Comparison of ENCODE assay signal across 8 cellular contexts in genomic region chr2:213284105-213285090, GRCh38. TPM values are rescaled to one million over a fixed set of nuclear protein-coding genes. Genes with fewer than 3 reads are reported as not detected.
DNase-seq lines count a peak whose midpoint lies in the region; ATAC-seq and TF ChIP-seq lines count a peak whose summit lies in the region.

TSS of gene SPAG16 (plus strand) at chr2:213284464.

- H4K20me1 ChIP-seq in GM23338 (replicated peaks; ENCODE audit: insufficient read depth) = no peaks in the 10 kb centered on the region

- H3K4me1 ChIP-seq in GM23338 (ENCODE audit: insufficient read depth) (peaks cover 13% of the 10 kb centered on the region), thoracic aorta (ENCODE audit: control insufficient read depth in 1 of 2, low read depth in 2 of 2) (peaks cover 7 to 40% of the 10 kb centered on the region in 2 donors)

- H3K27ac Mint-ChIP-seq in GM23338 (peak within 1 kb of the TSS; percentile 97), osteocyte (ENCODE audit: unreplicated experiment) (peak within 1 kb of the TSS; percentile 90)

- no peaks in the 10 kb centered on the region for H3K9me2 ChIP-seq in GM23338 (ENCODE audit: insufficient read depth)

- H3K4me3 ChIP-seq in GM23338 (peak within 1 kb of the TSS; percentile 67), thoracic aorta (peak within 1 kb of the TSS; percentile 95)

- H3K79me2 ChIP-seq in GM23338 (replicated peaks; ENCODE audit: insufficient read depth) = peaks cover 4% of the 10 kb centered on the region

- H3K36me3 ChIP-seq in GM23338 (ENCODE audit: insufficient read depth) = no peaks in the 10 kb centered on the region
- no peaks in the 10 kb centered on the region for H3K36me3 ChIP-seq in thoracic aorta

- no peaks in the 10 kb centered on the region for H3K9me3 ChIP-seq in thoracic aorta

- H2AFZ ChIP-seq in GM23338 = peak within 1 kb of the TSS; percentile 74; the same call in 1 of the 2 replicates

- H3F3A ChIP-seq in GM23338 (replicated peaks; ENCODE audit: low read depth) = no peaks in the 10 kb centered on the region

- intact Hi-C loops in Right ventricle myocardium inferior (cut with DNase I) = no loop called here

- H3K27me3 ChIP-seq in GM23338 (ENCODE audit: insufficient read depth) (no peaks in the 10 kb centered on the region), thoracic aorta (replicated peaks; ENCODE audit: insufficient read depth) (no peaks in the 10 kb centered on the region)

- H3K9me3 Mint-ChIP-seq in GM23338 = no peaks in the 10 kb centered on the region
- no peaks in the 10 kb centered on the region for H3K9me3 Mint-ChIP-seq in osteocyte (ENCODE audit: unreplicated experiment)

- DNase-seq in EH (ENCODE audit: low read depth) = peak; percentile 98
- peak; percentile 99 for DNase-seq in GM23338 (ENCODE audit: low spot score)
- peak; percentile 97 for DNase-seq in LoVo (ENCODE audit: low spot score)
- DNase-seq in SKM-1 (lab: John Stamatoyannopoulos, UW; ENCODE audit: unreplicated experiment) = peak; percentile 93
- DNase-seq in activated naive CD8-positive, alpha-beta T cell treated with anti-CD3 and anti-CD28 coated beads, Interleukin-2, amount 50 U/mL, for 16 hours (ENCODE audit: low read depth, low spot score) = peak; percentile 95
- peak; percentile 96 for DNase-seq in Right ventricle myocardium inferior (ENCODE audit: missing footprints)
- DNase-seq in osteocyte (ENCODE audit: extremely low spot score, unreplicated experiment) = peak; percentile 99
- DNase-seq in thoracic aorta (ENCODE audit: low spot score) = peak; percentile 88

- no peak for TF ChIP-seq CTCF in GM23338 (conservative IDR thresholded peaks at IDR 0.05; ENCODE audit: low read depth in 2 of 2)
- no peak for TF ChIP-seq CTCF in osteocyte (IDR thresholded peaks at IDR 0.05)
- no peak for TF ChIP-seq CTCF in thoracic aorta (IDR thresholded peaks at IDR 0.05)

- ATAC-seq in GM23338 = peak; percentile 98
- ATAC-seq in Right ventricle myocardium inferior = peak; percentile 99
- ATAC-seq in thoracic aorta (ENCODE audit: insufficient number of reproducible peaks, low FRiP score, low read depth) = peak; percentile 87

- H3K27me3 Mint-ChIP-seq in GM23338 (ENCODE audit: insufficient read depth, low read depth, poor library complexity) (peaks cover 2% of the 10 kb centered on the region), osteocyte (ENCODE audit: unreplicated experiment) (peaks cover 3% of the 10 kb centered on the region)

- H3K36me3 Mint-ChIP-seq in GM23338 (ENCODE audit: low read depth) (no peaks in the 10 kb centered on the region; the same call in 2 of the 3 replicates), osteocyte (ENCODE audit: unreplicated experiment) (no peaks in the 10 kb centered on the region)

- peak within 1 kb of the TSS; percentile 87 for H3K4me2 ChIP-seq in GM23338

- H3K4me3 Mint-ChIP-seq in GM23338 (peak within 1 kb of the TSS; percentile 87), osteocyte (ENCODE audit: unreplicated experiment) (peak within 1 kb of the TSS; percentile 96)

- H3K27ac ChIP-seq in GM23338 (ENCODE audit: low read depth) = peak within 1 kb of the TSS; percentile 81; the same call in 1 of the 2 replicates
- H3K27ac ChIP-seq in thoracic aorta = peak within 1 kb of the TSS; percentile 54 to 65

- peaks cover 23% of the 10 kb centered on the region for H3K4me1 Mint-ChIP-seq in GM23338
- H3K4me1 Mint-ChIP-seq in osteocyte (ENCODE audit: unreplicated experiment) = peaks cover 34% of the 10 kb centered on the region

TF ChIP-seq in GM23338, 12 proteins besides CTCF, POLR2A, EP300 and RAD21:
- TF ChIP-seq POLR2AphosphoS5 (IDR thresholded peaks at IDR 0.05; ENCODE audit: low read depth) (peak; percentile 79), REST (IDR thresholded peaks at IDR 0.05; ENCODE audit: unreplicated experiment) (no peak), ETS1 (IDR thresholded peaks at IDR 0.05) (peak; percentile 53; the same call in 1 of the 2 replicates)

RNA-seq across cellular contexts. Expression of gene SPAG16, which starts in this region (rescaled TPM):
- total RNA-seq in GM23338 (2014; rRNA removed; shearing (Covaris generic)) = 19.7 and 20.2 TPM in 2 replicates
- 41.4 and 47.8 TPM in 2 replicates for polyA plus RNA-seq in GM23338 (2016; fragmentation: Nextera tagmentation; extraction: Ambion mirVana)
- total RNA-seq in Right ventricle myocardium inferior (16.6 TPM), osteocyte (17.7 and 20.7 TPM in 2 replicates), thoracic aorta (10 to 100 TPM in 1 of 2 donors, 1 to 10 TPM in 1; 7.4 to 26.3 TPM)

Comparison
In these comparisons a context has a peak if more than half of its experiments do, and no peak if none do; other contexts are left out.
1. Peak in every context shown above with its lines: DNase-seq, ATAC-seq, H3K4me3 ChIP-seq and H3K27ac ChIP-seq.